ENCODE assay signal across 15 cellular contexts in genomic region chr3:61960976-61961375, GRCh38.
"Had no signal": no experiment of that assay in that cellular context is flagged by ENCODE, and none has a peak within 500 bp of the region (broad histone marks: within the 10 kb centered on the region; RNA-seq: fewer than 3 reads in every experiment).

No MANE protein-coding gene starts in this region.

- H3K4me3 ChIP-seq: heart right ventricle, neural progenitor cell, ovary, right atrium auricular region, sigmoid colon, skin epidermis had no signal

- H3K27ac ChIP-seq: heart right ventricle, neural progenitor cell, ovary, right atrium auricular region, sigmoid colon, skin epidermis had no signal

- H3K27me3 ChIP-seq: heart right ventricle, neural progenitor cell, ovary, right atrium auricular region, sigmoid colon had no signal

- H2AFZ ChIP-seq: neural progenitor cell had no signal

- H3K36me3 Mint-ChIP-seq: natural killer cell treated with Interleukin-12 subunit alpha and Interleukin-12 subunit beta and Interleukin-15 and Interleukin-18, amount 100 ng/mL, for 72 hours; neural progenitor cell had no signal

- H3K9me3 Mint-ChIP-seq: dendritic cell treated with granulocyte-macrophage colony-stimulating factor and Interleukin-4, amounts not matched to agents 40 ng/mL and 50 ng/mL, for 4 days; natural killer cell treated with Interleukin-12 subunit alpha and Interleukin-12 subunit beta and Interleukin-15 and Interleukin-18, amount 100 ng/mL, for 72 hours; neural progenitor cell had no signal

- H3K36me3 ChIP-seq: heart right ventricle, neural progenitor cell, ovary, right atrium auricular region, sigmoid colon had no signal

- ATAC-seq: effector memory CD8-positive, alpha-beta T cell; heart right ventricle; natural killer cell treated with Interleukin-12 subunit alpha and Interleukin-12 subunit beta and Interleukin-15 and Interleukin-18, amount 100 ng/mL, for 72 hours had no signal

- H3K27me3 Mint-ChIP-seq: dendritic cell treated with granulocyte-macrophage colony-stimulating factor and Interleukin-4, amounts not matched to agents 40 ng/mL and 50 ng/mL, for 4 days; effector memory CD8-positive, alpha-beta T cell; natural killer cell treated with Interleukin-12 subunit alpha and Interleukin-12 subunit beta and Interleukin-15 and Interleukin-18, amount 100 ng/mL, for 72 hours had no signal

- H3K9ac ChIP-seq: neural progenitor cell had no signal

- DNase-seq: cerebellar nuclear complex; effector memory CD8-positive, alpha-beta T cell; erythroblast; heart right ventricle; nucleus accumbens; ovary; sigmoid colon; stimulated activated CD4-positive, alpha-beta T cell treated with anti-CD3 and anti-CD28 coated beads, Interleukin-2, amount 100 ng/mL, for 48 hours; stimulated activated naive CD4-positive, alpha-beta T cell treated with Interleukin-2 at 50 U/mL for 16 hours; trophoblast cell had no signal

- H3K9me3 ChIP-seq: heart right ventricle, ovary, right atrium auricular region, sigmoid colon had no signal

- H3K27ac Mint-ChIP-seq: dendritic cell treated with granulocyte-macrophage colony-stimulating factor and Interleukin-4, amounts not matched to agents 40 ng/mL and 50 ng/mL, for 4 days; effector memory CD8-positive, alpha-beta T cell; natural killer cell treated with Interleukin-12 subunit alpha and Interleukin-12 subunit beta and Interleukin-15 and Interleukin-18, amount 100 ng/mL, for 72 hours; neural progenitor cell had no signal

- H3K4me2 ChIP-seq: neural progenitor cell had no signal

- H3K4me3 Mint-ChIP-seq: dendritic cell treated with granulocyte-macrophage colony-stimulating factor and Interleukin-4, amounts not matched to agents 40 ng/mL and 50 ng/mL, for 4 days; effector memory CD8-positive, alpha-beta T cell; natural killer cell treated with Interleukin-12 subunit alpha and Interleukin-12 subunit beta and Interleukin-15 and Interleukin-18, amount 100 ng/mL, for 72 hours; neural progenitor cell had no signal
